Comparison of ENCODE assay signal across 25 cellular contexts in the genomic region with DNA sequence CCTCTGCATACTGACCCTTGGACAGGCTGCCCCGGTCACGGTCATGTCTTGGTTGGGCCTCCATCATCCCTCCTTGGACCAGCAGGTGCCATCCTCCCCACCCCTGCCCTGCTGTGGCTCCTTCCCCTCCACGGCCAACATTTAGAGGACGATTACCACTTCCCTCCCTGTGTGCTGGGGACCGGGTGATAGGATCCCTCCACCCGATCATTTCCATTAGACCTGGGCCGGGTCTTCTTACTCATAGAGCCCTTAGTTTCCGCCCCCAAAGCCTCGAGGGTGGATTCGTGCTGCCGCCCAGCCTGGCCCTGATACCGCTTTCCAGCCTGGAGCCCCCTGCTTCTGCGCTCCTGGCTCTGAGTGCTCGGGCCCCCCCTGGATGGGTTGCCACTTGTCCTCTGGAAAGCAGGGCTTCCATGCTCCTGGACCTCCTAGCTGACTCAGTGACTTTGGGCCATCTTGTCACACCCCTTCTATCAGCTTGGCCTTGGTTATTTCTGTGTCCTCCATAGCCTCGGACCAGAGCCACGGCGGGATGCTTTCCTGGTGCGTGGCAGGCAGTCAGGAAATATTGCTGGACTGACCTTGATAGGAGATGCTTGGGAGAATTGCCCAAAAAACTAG.
A peak's percentile ranks its signal among the peaks of the same experiment; 100 is the strongest.
DNase-seq lines count a peak whose midpoint lies in the region; ATAC-seq and TF ChIP-seq lines count a peak whose summit lies in the region.
"Had no signal": no experiment of that assay in that cellular context is flagged by ENCODE, and none has a peak within 500 bp of the region (broad histone marks: within the 10 kb centered on the region; RNA-seq: fewer than 3 reads in every experiment).

No MANE protein-coding gene starts in this region.

- TF ChIP-seq POLR2A in adrenal gland (IDR thresholded peaks at IDR 0.05), result no peak

- H3K9me3 ChIP-seq in SK-N-SH, result no peaks in the 10 kb centered on the region
- H3K9me3 ChIP-seq in adrenal gland (replicated peaks in 1 of 3), result no peaks in the 10 kb centered on the region
- no peaks in the 10 kb centered on the region for H3K9me3 ChIP-seq in lower lobe of right lung
- H3K9me3 ChIP-seq: HAP-1, heart left ventricle, prostate gland, upper lobe of left lung had no signal

- H3F3A ChIP-seq in SK-N-SH (replicated peaks; ENCODE audit: insufficient read depth), result peaks cover 33% of the 10 kb centered on the region

- H3K9ac ChIP-seq in SK-N-SH, result no peak overlapping the region
- H3K9ac ChIP-seq: neural progenitor cell had no signal

- H3K4me3 ChIP-seq in SK-N-SH (ENCODE audit: low read depth in 2 of 2, low read length in 1 of 2), result no peak overlapping the region
- no peak overlapping the region for H3K4me3 ChIP-seq in adrenal gland
- no peak overlapping the region for H3K4me3 ChIP-seq in lower lobe of right lung
- H3K4me3 ChIP-seq: HAP-1, heart left ventricle, neural progenitor cell, prostate gland, upper lobe of left lung had no signal

- H4K20me1 ChIP-seq in SK-N-SH (ENCODE audit: insufficient read depth), result no peaks in the 10 kb centered on the region

- no peak for TF ChIP-seq RAD21 in SK-N-SH (IDR thresholded peaks at IDR 0.05; ENCODE audit: low read length)

- peaks cover 2% of the 10 kb centered on the region; the same call in 1 of the 2 replicates for H3K79me2 ChIP-seq in SK-N-SH (ENCODE audit: insufficient read depth)

- no peaks in the 10 kb centered on the region for H3K36me3 Mint-ChIP-seq in stimulated activated effector memory CD8-positive, alpha-beta T cell treated with anti-CD3 and anti-CD28 coated beads, Interleukin-12 subunit alpha, Interleukin-12 subunit beta, amount 100 ng/mL, for 72 hours
- H3K36me3 Mint-ChIP-seq in T-helper 2 cell treated with Interferon-gamma antibody and Interleukin-4, amounts not matched to agents 5 μg/mL and 100 μg/mL, for 36 hours (ENCODE audit: low read depth), result no peaks in the 10 kb centered on the region
- H3K36me3 Mint-ChIP-seq: activated naive CD4-positive, alpha-beta T cell treated with anti-CD3 and anti-CD28 coated beads, Interleukin-2, amount 50 U/mL, for 72 hours; neural progenitor cell had no signal

- H3K27ac ChIP-seq in SK-N-SH (ENCODE audit: low read depth in 2 of 2, low read length in 1 of 2), result no peak overlapping the region; a peak in 1 of 4 replicates
- peak overlapping the region in 2 of 5 donors; percentile 46 to 63 for H3K27ac ChIP-seq in adrenal gland
- H3K27ac ChIP-seq in lower lobe of right lung, result no peak overlapping the region
- H3K27ac ChIP-seq: neural progenitor cell, upper lobe of left lung had no signal

- H3K4me3 Mint-ChIP-seq in stimulated activated effector memory CD8-positive, alpha-beta T cell treated with anti-CD3 and anti-CD28 coated beads, Interleukin-12 subunit alpha, Interleukin-12 subunit beta, amount 100 ng/mL, for 72 hours, result no peak overlapping the region
- no peak overlapping the region for H3K4me3 Mint-ChIP-seq in T-helper 2 cell treated with Interferon-gamma antibody and Interleukin-4, amounts not matched to agents 5 μg/mL and 100 μg/mL, for 36 hours
- H3K4me3 Mint-ChIP-seq: activated T-helper 17 cell treated with anti-CD3 and anti-CD28 coated beads, Interleukin-2, amount 50 U/mL, for 72 hours; neural progenitor cell had no signal

- H3K4me2 ChIP-seq in SK-N-SH, result no peak overlapping the region
- H3K4me2 ChIP-seq: neural progenitor cell had no signal

- 97% methylated on average over 18 of the region's 18 CpGs for WGBS in SK-N-SH (ENCODE audit: low lambda C conversion rate)
- WGBS in adrenal gland, 4 donors, result 47 to 73% (median 51%) methylated on average over 11 to 18 of the region's 18 CpGs

- H3K4me1 ChIP-seq in SK-N-SH (ENCODE audit: control insufficient read depth in 1 of 2, insufficient read depth in 2 of 2, low read depth in 1 of 2, low read length in 1 of 2), result peaks cover 50 to 76% of the 10 kb centered on the region in 2 experiments
- H3K4me1 ChIP-seq in adrenal gland (replicated peaks in 1 of 2), result peaks cover 28 to 39% of the 10 kb centered on the region in 2 donors
- peaks cover 30% of the 10 kb centered on the region for H3K4me1 ChIP-seq in lower lobe of right lung

- no peak for ATAC-seq in SK-N-SH treated with all-trans-retinoic acid at 6 μM for 48 hours
- ATAC-seq in lower lobe of right lung, result no peak
- no peak for ATAC-seq in stimulated activated effector memory CD8-positive, alpha-beta T cell treated with anti-CD3 and anti-CD28 coated beads, Interleukin-12 subunit alpha, Interleukin-12 subunit beta, amount 100 ng/mL, for 72 hours
- ATAC-seq: activated naive CD4-positive, alpha-beta T cell treated with anti-CD3 and anti-CD28 coated beads, Interleukin-2, amount 50 U/mL, for 72 hours; activated T-helper 17 cell treated with anti-CD3 and anti-CD28 coated beads, Interleukin-2, amount 50 U/mL, for 72 hours had no signal

- TF ChIP-seq CTCF in SK-N-SH (IDR thresholded peaks at IDR 0.05), result no peak
- no peak for TF ChIP-seq CTCF in adrenal gland (IDR thresholded peaks at IDR 0.05)
- TF ChIP-seq CTCF in lower lobe of right lung (IDR thresholded peaks at IDR 0.05), result no peak

- intact Hi-C loops in adrenal gland (cut with DNase I), result no loop called here
- intact Hi-C loops in lower lobe of right lung (cut with DNase I), result no loop called here

- DNase-seq in SK-N-SH (peak; percentile 18), adrenal gland (peak in 6 of 7 donors; percentile 79 to 89 (median 84)), lower lobe of right lung (peak; percentile 35), NCI-H1417 (lab: John Stamatoyannopoulos, UW) (no peak), activated gamma-delta T cell treated with Interleukin-2 at 50 U/mL for 16 hours (no peak)
- DNase-seq in stimulated activated effector memory CD8-positive, alpha-beta T cell treated with anti-CD3 and anti-CD28 coated beads, Interleukin-12 subunit alpha, Interleukin-12 subunit beta, amount 100 ng/mL, for 72 hours (ENCODE audit: low spot score in 2 of 2), result no peak
- DNase-seq in T-helper 2 cell treated with Interferon-gamma antibody and Interleukin-4, amounts not matched to agents 5 μg/mL and 100 μg/mL, for 36 hours (ENCODE audit: low spot score), result no peak
- DNase-seq: activated CD4-positive, alpha-beta T cell treated with anti-CD3 and anti-CD28 coated beads, Interleukin-2, amount 50 U/mL, for 48 hours; activated CD8-positive, alpha-beta memory T cell treated with anti-CD3 and anti-CD28 coated beads, Interleukin-2, amount 50 U/mL, for 4 hours; DND-41; effector CD8-positive, alpha-beta T cell; NCI-H2029; NCI-H2227 treated with DMSO at 0.1 percent for 48 hours; NCI-H69; RPMI8226; stimulated activated CD8-positive, alpha-beta memory T cell treated with anti-CD3 and anti-CD28 coated beads, Interleukin-4, amount 100 ng/mL, for 48 hours; T-helper 9 cell; upper lobe of left lung had no signal

- no peaks in the 10 kb centered on the region for H3K27me3 ChIP-seq in SK-N-SH (ENCODE audit: insufficient read depth)
- H3K27me3 ChIP-seq in adrenal gland, result no peaks in the 10 kb centered on the region
- no peaks in the 10 kb centered on the region for H3K27me3 ChIP-seq in lower lobe of right lung (ENCODE audit: low read depth)
- H3K27me3 ChIP-seq: heart left ventricle, neural progenitor cell, upper lobe of left lung had no signal

- POLR2A ChIA-PET in SK-N-SH (lab: Yijun Ruan, JAX), result interaction anchor here (1.2 kb wide), 1 partner anchor 25 kb away, joined by 3 read pairs; no protein-coding TSS in a partner anchor

- H2AFZ ChIP-seq in SK-N-SH (ENCODE audit: low read depth), result no peak overlapping the region
- H2AFZ ChIP-seq: neural progenitor cell had no signal

- H3K36me3 ChIP-seq in SK-N-SH (replicated peaks in 1 of 2; ENCODE audit: control insufficient read depth in 1 of 2, insufficient read depth in 2 of 2, low read length in 1 of 2) (peaks cover 0 to 10% of the 10 kb centered on the region in 2 experiments), adrenal gland (replicated peaks in 1 of 2) (no peaks in the 10 kb centered on the region), lower lobe of right lung (no peaks in the 10 kb centered on the region)
- H3K36me3 ChIP-seq: heart left ventricle, neural progenitor cell, prostate gland, upper lobe of left lung had no signal

- CTCF ChIA-PET in SK-N-SH (lab: Yijun Ruan, JAX), result interaction anchor here (0.9 to 2.4 kb wide), 6 partner anchors 10 to 256 kb away, joined by 3 to 10 read pairs (median 4); no protein-coding TSS in a partner anchor

- H3K27ac Mint-ChIP-seq in stimulated activated effector memory CD8-positive, alpha-beta T cell treated with anti-CD3 and anti-CD28 coated beads, Interleukin-12 subunit alpha, Interleukin-12 subunit beta, amount 100 ng/mL, for 72 hours, result peak overlapping the region; percentile 43
- H3K27ac Mint-ChIP-seq in T-helper 2 cell treated with Interferon-gamma antibody and Interleukin-4, amounts not matched to agents 5 μg/mL and 100 μg/mL, for 36 hours, result no peak overlapping the region
- H3K27ac Mint-ChIP-seq: activated T-helper 17 cell treated with anti-CD3 and anti-CD28 coated beads, Interleukin-2, amount 50 U/mL, for 72 hours; neural progenitor cell had no signal

- H3K27me3 Mint-ChIP-seq in T-helper 2 cell treated with Interferon-gamma antibody and Interleukin-4, amounts not matched to agents 5 μg/mL and 100 μg/mL, for 36 hours (ENCODE audit: low read depth), result peaks cover 2% of the 10 kb centered on the region
- H3K27me3 Mint-ChIP-seq: activated T-helper 17 cell treated with anti-CD3 and anti-CD28 coated beads, Interleukin-2, amount 50 U/mL, for 72 hours had no signal

- peaks cover 7% of the 10 kb centered on the region for H3K4me1 Mint-ChIP-seq in stimulated activated effector memory CD8-positive, alpha-beta T cell treated with anti-CD3 and anti-CD28 coated beads, Interleukin-12 subunit alpha, Interleukin-12 subunit beta, amount 100 ng/mL, for 72 hours
- no peaks in the 10 kb centered on the region for H3K4me1 Mint-ChIP-seq in T-helper 2 cell treated with Interferon-gamma antibody and Interleukin-4, amounts not matched to agents 5 μg/mL and 100 μg/mL, for 36 hours (ENCODE audit: low read depth)
- H3K4me1 Mint-ChIP-seq: activated T-helper 17 cell treated with anti-CD3 and anti-CD28 coated beads, Interleukin-2, amount 50 U/mL, for 72 hours had no signal

- no peak for TF ChIP-seq EP300 in SK-N-SH (IDR thresholded peaks at IDR 0.05; ENCODE audit: borderline replicate concordance in 1 of 2, low read depth in 1 of 2, low read length in 1 of 2)

- no peaks in the 10 kb centered on the region for H3K9me3 Mint-ChIP-seq in stimulated activated effector memory CD8-positive, alpha-beta T cell treated with anti-CD3 and anti-CD28 coated beads, Interleukin-12 subunit alpha, Interleukin-12 subunit beta, amount 100 ng/mL, for 72 hours
- H3K9me3 Mint-ChIP-seq in T-helper 2 cell treated with Interferon-gamma antibody and Interleukin-4, amounts not matched to agents 5 μg/mL and 100 μg/mL, for 36 hours, result no peaks in the 10 kb centered on the region
- H3K9me3 Mint-ChIP-seq: activated naive CD4-positive, alpha-beta T cell treated with anti-CD3 and anti-CD28 coated beads, Interleukin-2, amount 50 U/mL, for 72 hours; activated T-helper 17 cell treated with anti-CD3 and anti-CD28 coated beads, Interleukin-2, amount 50 U/mL, for 72 hours; neural progenitor cell had no signal

- H3K9me2 ChIP-seq in SK-N-SH, result no peaks in the 10 kb centered on the region

TF ChIP-seq in SK-N-SH, 30 proteins besides CTCF, POLR2A, EP300 and RAD21 (continues in another document):
- TF ChIP-seq JUND (IDR thresholded peaks at IDR 0.05) (no peak), TCF12 (IDR thresholded peaks at IDR 0.05) (no peak)

TF ChIP-seq in SK-N-SH treated with all-trans-retinoic acid at 6 μM for 48 hours, 23 proteins besides CTCF, POLR2A, EP300 and RAD21 (continues in another document):
- TF ChIP-seq TOX (CRISPR knock-in tag; IDR thresholded peaks at IDR 0.05; ENCODE audit: borderline replicate concordance), result no peak

Comparison
In these comparisons a context has a peak if more than half of its experiments do, and no peak if none do; other contexts are left out.
1. DNase-seq: peak in SK-N-SH (single experiment), adrenal gland (6 of 7) and lower lobe of right lung (single experiment); none in stimulated activated effector memory CD8-positive, alpha-beta T cell treated with anti-CD3 and anti-CD28 coated beads, Interleukin-12 subunit alpha, Interleukin-12 subunit beta, amount 100 ng/mL, for 72 hours (0 of 2), NCI-H1417 (0 of 3), T-helper 2 cell treated with Interferon-gamma antibody and Interleukin-4, amounts not matched to agents 5 μg/mL and 100 μg/mL, for 36 hours (single experiment) and activated gamma-delta T cell treated with Interleukin-2 at 50 U/mL for 16 hours (single experiment).